Comparison of ENCODE assay signal across 11 cellular contexts in genomic region chr9:122180633-122181032, GRCh38. TPM values are rescaled to one million over a fixed set of nuclear protein-coding genes. Genes with fewer than 3 reads are reported as not detected.
DNase-seq lines count a peak whose midpoint lies in the region; ATAC-seq, FAIRE-seq and TF ChIP-seq lines count a peak whose summit lies in the region.
"Had no signal": no experiment of that assay in that cellular context is flagged by ENCODE, and none has a peak within 500 bp of the region (broad histone marks: within the 10 kb centered on the region; RNA-seq: fewer than 3 reads in every experiment).

No MANE protein-coding gene starts in this region.

- no peaks in the 10 kb centered on the region for H3K9me3 Mint-ChIP-seq in Calu3 (ENCODE audit: low read depth, unreplicated experiment)
- H3K9me3 Mint-ChIP-seq: activated CD4-positive, alpha-beta memory T cell treated with anti-CD3 and anti-CD28 coated beads for 36 hours had no signal

- no peaks in the 10 kb centered on the region for H3K4me1 ChIP-seq in adipocyte (ENCODE audit: control insufficient read depth, insufficient read depth, low read length)
- no peaks in the 10 kb centered on the region for H3K4me1 ChIP-seq in heart right ventricle
- no peaks in the 10 kb centered on the region for H3K4me1 ChIP-seq in left ventricle myocardium inferior

- H3K27me3 ChIP-seq in adipocyte (replicated peaks; ENCODE audit: control insufficient read depth, insufficient read depth, low read length): peaks cover 40% of the 10 kb centered on the region
- H3K27me3 ChIP-seq in heart right ventricle: peaks cover 0 to 37% (median 14%) of the 10 kb centered on the region in 7 donors
- H3K27me3 ChIP-seq in left ventricle myocardium inferior (ENCODE audit: low read depth): peaks cover 47% of the 10 kb centered on the region

- H3K4me3 Mint-ChIP-seq in Calu3 (ENCODE audit: low read depth, unreplicated experiment): no peak overlapping the region
- H3K4me3 Mint-ChIP-seq: activated CD4-positive, alpha-beta memory T cell treated with anti-CD3 and anti-CD28 coated beads for 36 hours had no signal

- H3K36me3 Mint-ChIP-seq in Calu3 (ENCODE audit: insufficient read depth, unreplicated experiment): no peaks in the 10 kb centered on the region
- H3K36me3 Mint-ChIP-seq: activated CD4-positive, alpha-beta memory T cell treated with anti-CD3 and anti-CD28 coated beads for 36 hours had no signal

- CTCF ChIA-PET in Calu3 (lab: Charles Lee): no interaction called here

- H3K9me3 ChIP-seq in adipocyte (ENCODE audit: control insufficient read depth, low read length) (no peaks in the 10 kb centered on the region), heart right ventricle (no peaks in the 10 kb centered on the region), left ventricle myocardium inferior (replicated peaks) (no peaks in the 10 kb centered on the region)

- DNase-seq in Calu3: peak; percentile 15
- DNase-seq in MV-4-11 (lab: John Stamatoyannopoulos, UW): peak; percentile 25
- DNase-seq in adipocyte (ENCODE audit: low read depth): peak; percentile 47
- DNase-seq in kidney glomerular epithelial cell (lab: John Stamatoyannopoulos, UW): peak; percentile 14
- no peak for DNase-seq in cerebellum (ENCODE audit: low spot score)
- no peak for DNase-seq in heart right ventricle
- no peak for DNase-seq in left ventricle myocardium inferior
- no peak for DNase-seq in frontal cortex (ENCODE audit: low spot score in 2 of 2)
- DNase-seq: activated CD4-positive, alpha-beta memory T cell treated with anti-CD3 and anti-CD28 coated beads for 36 hours had no signal

- intact Hi-C loops in Calu3 (cut with micrococcal nuclease; ENCODE audit: unreplicated experiment) (no loop called here), heart right ventricle (cut with DNase I) (no loop called here), left ventricle myocardium inferior (cut with micrococcal nuclease) (no loop called here)

- no TSS peak for BruUV-seq in Calu3 (replicated peaks; lab: Mats Ljungman, UMichigan)

- FAIRE-seq in frontal cortex (lab: Jason Lieb, UNC): no peak

- no peaks in the 10 kb centered on the region for H3K36me3 ChIP-seq in adipocyte (ENCODE audit: control insufficient read depth, insufficient read depth, low read length, severe bottlenecking)
- H3K36me3 ChIP-seq in heart right ventricle: no peaks in the 10 kb centered on the region
- no peaks in the 10 kb centered on the region for H3K36me3 ChIP-seq in left ventricle myocardium inferior

- no peak overlapping the region for H3K4me3 ChIP-seq in adipocyte (ENCODE audit: low read length)
- no peak overlapping the region for H3K4me3 ChIP-seq in heart right ventricle
- no peak overlapping the region for H3K4me3 ChIP-seq in left ventricle myocardium inferior

- no peak overlapping the region for H3K9ac ChIP-seq in adipocyte (ENCODE audit: low read length)

- H3K27ac ChIP-seq in heart right ventricle (no peak overlapping the region), left ventricle myocardium inferior (replicated peaks) (no peak overlapping the region)

- H3K4me1 Mint-ChIP-seq in Calu3 (ENCODE audit: low read depth, unreplicated experiment): no peaks in the 10 kb centered on the region

- TF ChIP-seq CTCF in Calu3 (IDR thresholded peaks at IDR 0.05; ENCODE audit: unreplicated experiment) (no peak), heart right ventricle (IDR thresholded peaks at IDR 0.05) (no peak), left ventricle myocardium inferior (IDR thresholded peaks at IDR 0.05; ENCODE audit: borderline replicate concordance) (no peak)

- peaks cover 23% of the 10 kb centered on the region for H3K27me3 Mint-ChIP-seq in Calu3 (ENCODE audit: unreplicated experiment)

- no peak for ATAC-seq in heart right ventricle

- 45 to 72% methylated on average over 4 of the region's 4 CpGs for WGBS in heart right ventricle, 2 donors

- H3K27ac Mint-ChIP-seq in Calu3 (ENCODE audit: unreplicated experiment): no peak overlapping the region
- H3K27ac Mint-ChIP-seq: activated CD4-positive, alpha-beta memory T cell treated with anti-CD3 and anti-CD28 coated beads for 36 hours had no signal

RNA-seq across cellular contexts. Expression of gene MORN5, which starts 20.9 kb away (rescaled TPM):
- total RNA-seq in Calu3 (2022) (not detected in 2 replicates), cerebellum (1.5 TPM), heart right ventricle (not detected), left ventricle myocardium inferior (not detected), frontal cortex (0.82 TPM)
- not detected for polyA plus RNA-seq in heart right ventricle
- total RNA-seq: activated CD4-positive, alpha-beta memory T cell treated with anti-CD3 and anti-CD28 coated beads for 36 hours; G401; pulmonary artery endothelial cell had no signal

RNA-seq across cellular contexts. Expression of gene NDUFA8, which starts 21.1 kb away (rescaled TPM):
- total RNA-seq in Calu3 (2022): 33.5 and 38.8 TPM in 2 replicates
- total RNA-seq in cerebellum: 20.0 TPM
- 100 to 1,000 TPM; 222 to 327 (median 310) TPM for total RNA-seq in heart right ventricle
- polyA plus RNA-seq in heart right ventricle: 100 to 1,000 TPM; 371 to 739 TPM
- 311 TPM for total RNA-seq in left ventricle myocardium inferior
- total RNA-seq in frontal cortex: 33.8 TPM

RNA-seq across cellular contexts. Expression of gene LHX6, which starts 48.1 kb away (rescaled TPM):
- total RNA-seq in Calu3 (2022) (0.97 TPM in 1 of 2 replicates, not detected in the other), cerebellum (1.5 TPM), heart right ventricle (1 to 10 TPM; 1.9 to 9.4 (median 4.8) TPM), left ventricle myocardium inferior (4.4 TPM), frontal cortex (11.8 TPM)
- 1 to 10 TPM; 7.3 to 7.5 TPM for polyA plus RNA-seq in heart right ventricle
- total RNA-seq: activated CD4-positive, alpha-beta memory T cell treated with anti-CD3 and anti-CD28 coated beads for 36 hours had no signal

Comparison
In these comparisons a context has a peak if more than half of its experiments do, and no peak if none do; other contexts are left out.
1. DNase-seq: peak in Calu3 (single experiment), MV-4-11 (single experiment), adipocyte (single experiment) and kidney glomerular epithelial cell (single experiment); none in cerebellum (single experiment), heart right ventricle (0 of 2), left ventricle myocardium inferior (single experiment) and frontal cortex (0 of 2).